ENCODE assay signal across 1 cellular context in the genomic region with DNA sequence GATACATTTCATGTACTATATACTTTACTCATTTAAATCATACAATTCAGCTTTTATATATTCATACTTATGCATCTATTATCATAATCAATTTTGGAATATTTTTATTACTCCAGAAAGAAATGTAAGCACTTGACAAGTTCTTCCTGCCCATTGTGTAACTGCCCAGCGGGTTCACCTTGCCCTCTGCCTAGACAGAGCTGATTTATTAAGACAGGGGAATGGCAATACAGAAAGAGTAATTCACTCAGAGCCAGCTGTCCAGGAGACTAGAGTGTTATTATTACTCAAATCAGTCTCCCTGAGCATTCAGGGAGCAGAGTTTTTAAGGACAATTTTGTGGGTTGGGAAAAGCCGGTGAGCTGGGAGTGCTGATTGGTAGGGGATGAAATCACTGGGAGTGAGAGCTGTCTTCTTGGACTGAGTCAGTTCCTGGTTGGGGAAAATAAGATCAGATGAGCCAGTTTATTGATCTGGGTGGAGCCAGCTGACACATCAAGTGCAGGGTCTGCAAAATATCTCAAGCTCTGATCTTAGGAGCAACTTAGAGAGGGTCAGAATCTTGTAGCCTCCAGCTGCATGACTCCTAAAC.
TF ChIP-seq lines count a peak whose summit lies in the region.

No MANE protein-coding gene starts in this region.

TF ChIP-seq in H1, 55 proteins besides CTCF, POLR2A, EP300 and RAD21 (continued from another document):
- TF ChIP-seq BCL11A (IDR thresholded peaks at IDR 0.05; ENCODE audit: low read depth in 2 of 2, low read length in 2 of 2) (no peak), RNF2 (IDR thresholded peaks at IDR 0.05; ENCODE audit: borderline replicate concordance, low read depth, low read length, missing control alignments, poor library complexity, severe bottlenecking) (no peak)
- TF ChIP-seq, protein P1, sequence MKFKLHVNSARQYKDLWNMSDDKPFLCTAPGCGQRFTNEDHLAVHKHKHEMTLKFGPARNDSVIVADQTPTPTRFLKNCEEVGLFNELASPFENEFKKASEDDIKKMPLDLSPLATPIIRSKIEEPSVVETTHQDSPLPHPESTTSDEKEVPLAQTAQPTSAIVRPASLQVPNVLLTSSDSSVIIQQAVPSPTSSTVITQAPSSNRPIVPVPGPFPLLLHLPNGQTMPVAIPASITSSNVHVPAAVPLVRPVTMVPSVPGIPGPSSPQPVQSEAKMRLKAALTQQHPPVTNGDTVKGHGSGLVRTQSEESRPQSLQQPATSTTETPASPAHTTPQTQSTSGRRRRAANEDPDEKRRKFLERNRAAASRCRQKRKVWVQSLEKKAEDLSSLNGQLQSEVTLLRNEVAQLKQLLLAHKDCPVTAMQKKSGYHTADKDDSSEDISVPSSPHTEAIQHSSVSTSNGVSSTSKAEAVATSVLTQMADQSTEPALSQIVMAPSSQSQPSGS (IDR thresholded peaks at IDR 0.05; ENCODE audit: low read length), result no peak
TF ChIP-seq in H1: peak in this region for 0.
